18 cellular contexts compared by ENCODE assay signal in the genomic region with DNA sequence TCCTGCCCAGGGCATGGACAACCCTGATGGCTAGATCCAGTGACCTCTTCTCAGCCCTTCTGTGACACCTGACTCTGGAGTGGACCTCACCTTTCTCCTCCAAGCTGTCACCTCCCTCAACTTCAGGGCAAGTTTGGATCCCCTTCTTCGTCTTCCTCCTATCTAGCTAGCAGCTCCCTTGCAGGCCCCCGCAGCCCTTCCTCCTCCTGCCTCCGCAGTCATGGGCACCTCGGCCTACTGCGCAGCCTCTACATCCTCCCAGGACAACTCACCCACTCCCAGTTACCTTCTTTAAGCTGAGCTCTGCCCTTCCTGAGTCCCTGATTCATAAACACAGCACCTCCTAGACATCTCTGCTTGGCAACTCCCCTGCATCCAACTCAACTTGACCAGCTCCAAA.
DNase-seq lines count a peak whose midpoint lies in the region; ATAC-seq, FAIRE-seq and TF ChIP-seq lines count a peak whose summit lies in the region.
"Had no signal": no experiment of that assay in that cellular context is flagged by ENCODE, and none has a peak within 500 bp of the region (broad histone marks: within the 10 kb centered on the region; RNA-seq: fewer than 3 reads in every experiment).

No MANE protein-coding gene starts in this region.

- H2BK15ac ChIP-seq in IMR-90 (ENCODE audit: low read depth, low read length): no peak overlapping the region

- CTCF ChIA-PET in IMR-90 (lab: Yijun Ruan, JAX): interaction anchor here (0.7 to 1.1 kb wide), 2 partner anchors 15 to 18 kb away, joined by 3 to 4 read pairs; no protein-coding TSS in a partner anchor

- H2AK5ac ChIP-seq in IMR-90 (ENCODE audit: low read depth, low read length): no peak overlapping the region

- no peaks in the 10 kb centered on the region; the same call in none of the 2 replicates for H4K20me1 ChIP-seq in IMR-90 (ENCODE audit: insufficient read depth, low read length)

- no peak overlapping the region for H3K23ac ChIP-seq in IMR-90 (ENCODE audit: low read depth, low read length)

- H4K8ac ChIP-seq in IMR-90 (ENCODE audit: low read depth in 2 of 2, low read length in 2 of 2): no peak overlapping the region

- H3K9me3 Mint-ChIP-seq in activated T-helper 17 cell treated with anti-CD3 and anti-CD28 coated beads, Interleukin-2, amount 50 U/mL, for 72 hours: peaks cover 7% of the 10 kb centered on the region
- H3K9me3 Mint-ChIP-seq in nephron: peaks cover 2% of the 10 kb centered on the region

- no peak overlapping the region for H3K18ac ChIP-seq in IMR-90 (ENCODE audit: low read depth, low read length)

- no peaks in the 10 kb centered on the region for H3K27me3 Mint-ChIP-seq in activated T-helper 17 cell treated with anti-CD3 and anti-CD28 coated beads, Interleukin-2, amount 50 U/mL, for 72 hours
- H3K27me3 Mint-ChIP-seq in nephron (ENCODE audit: low read depth): peaks cover 65% of the 10 kb centered on the region

- H2AFZ ChIP-seq in IMR-90 (replicated peaks; ENCODE audit: low read length, poor library complexity): peak overlapping the region; percentile 23

- H3K27ac ChIP-seq in IMR-90 (ENCODE audit: insufficient read depth, low read length) (no peak overlapping the region), esophagus squamous epithelium (no peak overlapping the region)

- H3K14ac ChIP-seq in IMR-90 (replicated peaks; ENCODE audit: low read depth, low read length): no peak overlapping the region

- H3K36me3 ChIP-seq in IMR-90 (ENCODE audit: control insufficient read depth, insufficient read depth, low read length): no peaks in the 10 kb centered on the region
- H3K36me3 ChIP-seq in esophagus squamous epithelium: no peaks in the 10 kb centered on the region

- H4K91ac ChIP-seq in IMR-90 (ENCODE audit: insufficient read depth, low read depth, low read length): no peak overlapping the region

- H3K9me3 ChIP-seq in IMR-90 (ENCODE audit: control insufficient read depth, insufficient read depth, low read length) (no peaks in the 10 kb centered on the region), esophagus squamous epithelium (no peaks in the 10 kb centered on the region)

- H3K4me1 ChIP-seq in IMR-90 (ENCODE audit: control insufficient read depth, insufficient read depth, low read length) (no peaks in the 10 kb centered on the region), esophagus squamous epithelium (peaks cover 0 to 16% (median 5%) of the 10 kb centered on the region in 3 donors)

- H3K4me1 Mint-ChIP-seq in activated T-helper 17 cell treated with anti-CD3 and anti-CD28 coated beads, Interleukin-2, amount 50 U/mL, for 72 hours: peaks cover 44% of the 10 kb centered on the region
- peaks cover 8% of the 10 kb centered on the region for H3K4me1 Mint-ChIP-seq in nephron

- H3K9me1 ChIP-seq in IMR-90 (ENCODE audit: insufficient read depth, low read length): peaks cover 4% of the 10 kb centered on the region

- H3K4me3 ChIP-seq in IMR-90 (ENCODE audit: insufficient read depth, low read depth, low read length) (no peak overlapping the region), esophagus squamous epithelium (no peak overlapping the region)

- TF ChIP-seq POLR2A in IMR-90 (IDR thresholded peaks at IDR 0.05; ENCODE audit: low read depth, low read length) (no peak), esophagus squamous epithelium (IDR thresholded peaks at IDR 0.05) (no peak)

- no peak for TF ChIP-seq RAD21 in IMR-90 (IDR thresholded peaks at IDR 0.05; ENCODE audit: low read length)

- no TSS peak for BruUV-seq in IMR-90 (replicated peaks; lab: Mats Ljungman, UMichigan)

- H3K4me3 Mint-ChIP-seq in activated T-helper 17 cell treated with anti-CD3 and anti-CD28 coated beads, Interleukin-2, amount 50 U/mL, for 72 hours: peak overlapping the region; percentile 79
- peak overlapping the region; percentile 45 to 78 (median 58) for H3K4me3 Mint-ChIP-seq in nephron

- intact Hi-C loops in IMR-90 (cut with micrococcal nuclease): no loop called here
- intact Hi-C loops in esophagus squamous epithelium (cut with DNase I): no loop called here

- no peaks in the 10 kb centered on the region for H3K79me1 ChIP-seq in IMR-90 (ENCODE audit: low read depth in 1 of 2, low read length in 2 of 2)

- dilution Hi-C loops in IMR-90 (cut with HindIII; ENCODE audit: low sequenced_read_pairs, unreplicated experiment): no loop called here

- no peaks in the 10 kb centered on the region for H3K36me3 Mint-ChIP-seq in activated T-helper 17 cell treated with anti-CD3 and anti-CD28 coated beads, Interleukin-2, amount 50 U/mL, for 72 hours (ENCODE audit: low read depth)
- H3K36me3 Mint-ChIP-seq in nephron (ENCODE audit: low read depth): no peaks in the 10 kb centered on the region

- no peak overlapping the region for H3K9ac ChIP-seq in IMR-90 (ENCODE audit: low read depth, low read length)

- no peak overlapping the region for H3K56ac ChIP-seq in IMR-90 (ENCODE audit: extremely low read depth, insufficient read depth, low read length)

- ATAC-seq in IMR-90 (ENCODE audit: low read depth): no peak
- ATAC-seq in activated T-helper 17 cell treated with anti-CD3 and anti-CD28 coated beads, Interleukin-2, amount 50 U/mL, for 72 hours (replicated peaks): no peak
- ATAC-seq in HG03442 (IDR thresholded peaks at IDR 0.05; ENCODE audit: unreplicated experiment): no peak
- ATAC-seq: activated CD4-positive, CD25-positive, alpha-beta regulatory T cell treated with anti-CD3 and anti-CD28 coated beads, Interleukin-2, amount 50 U/mL, for 24 hours; left cardiac atrium had no signal

- H3K4ac ChIP-seq in IMR-90 (ENCODE audit: low read depth, low read length): no peak overlapping the region

- peak overlapping the region; percentile 35 for H3K27ac Mint-ChIP-seq in activated T-helper 17 cell treated with anti-CD3 and anti-CD28 coated beads, Interleukin-2, amount 50 U/mL, for 72 hours
- H3K27ac Mint-ChIP-seq in nephron: no peak overlapping the region

- no peak for FAIRE-seq in GM19239 (lab: Jason Lieb, UNC)
- FAIRE-seq: bronchial epithelial cell, G401.6, RCC 7860 had no signal

- in situ Hi-C loops in IMR-90 (cut with MboI; ENCODE audit: low sequenced_read_pairs): no loop called here

- no peak overlapping the region for H2BK20ac ChIP-seq in IMR-90 (ENCODE audit: low read depth, low read length)

- 81% methylated on average over 5 of the region's 5 CpGs; no CpG with 5 or more reads in 1 of the 2 experiments for WGBS in IMR-90 (ENCODE audit: extremely low coverage in 2 of 2, insufficient read length in 1 of 2), 2 experiments
- WGBS in esophagus squamous epithelium, 2 donors: 89 to 94% methylated on average over 5 of the region's 5 CpGs

- no peak overlapping the region for H2BK120ac ChIP-seq in IMR-90 (ENCODE audit: low read depth, low read length)

- no peak overlapping the region for H2BK5ac ChIP-seq in IMR-90 (ENCODE audit: low read depth, low read length, poor library complexity, severe bottlenecking)

- H2AK9ac ChIP-seq in IMR-90 (replicated peaks; ENCODE audit: low read depth, low read length, poor library complexity): no peak overlapping the region

- TF ChIP-seq CTCF in IMR-90 (conservative IDR thresholded peaks at IDR 0.05; ENCODE audit: low read depth, low read length): no peak
- no peak for TF ChIP-seq CTCF in nephron (IDR thresholded peaks at IDR 0.05; ENCODE audit: unreplicated experiment in 3 of 3)
- no peak for TF ChIP-seq CTCF in esophagus squamous epithelium (IDR thresholded peaks at IDR 0.05)

- H4K5ac ChIP-seq in IMR-90 (ENCODE audit: low read depth, low read length): no peak overlapping the region

- no peak overlapping the region for H3K4me2 ChIP-seq in IMR-90 (ENCODE audit: low read depth, low read length)

- DNase-seq in DMS53 (lab: John Stamatoyannopoulos, UW) (peak; percentile 46), DMS53 treated with DMSO at 0.1 percent for 48 hours (lab: John Stamatoyannopoulos, UW; ENCODE audit: unreplicated experiment) (no peak), IMR-90 (no peak), GM19239 (ENCODE audit: insufficient read length, low spot score) (no peak), esophagus squamous epithelium (lab: John Stamatoyannopoulos, UW) (no peak)
- DNase-seq: activated effector memory CD4-positive, alpha-beta T cell treated with Interleukin-2 at 50 U/mL for 16 hours; hypothalamus; left cardiac atrium; NCI-H1930; NCI-H526; SW 1271 had no signal

- H3K27me3 ChIP-seq in IMR-90 (ENCODE audit: control insufficient read depth, insufficient read depth, low read length) (peaks cover 29% of the 10 kb centered on the region), esophagus squamous epithelium (peaks cover 0 to 31% (median 0%) of the 10 kb centered on the region in 4 donors)

- POLR2A ChIA-PET in IMR-90 (lab: Charles Lee; ENCODE audit: unreplicated experiment): no interaction called here

TF ChIP-seq in IMR-90, 13 proteins besides CTCF, POLR2A, EP300 and RAD21 (continues in another document):
- TF ChIP-seq MAZ (IDR thresholded peaks at IDR 0.05; ENCODE audit: borderline replicate concordance, low read depth, low read length) (no peak), CEBPB (IDR thresholded peaks at IDR 0.05; ENCODE audit: low read depth, low read length) (no peak), MXI1 (IDR thresholded peaks at IDR 0.05; ENCODE audit: borderline replicate concordance, low read depth, low read length) (no peak), RFX5 (IDR thresholded peaks at IDR 0.05; ENCODE audit: low read depth, low read length) (no peak), ELK1 (IDR thresholded peaks at IDR 0.05; ENCODE audit: borderline replicate concordance, low read depth, low read length) (no peak), MAFK (IDR thresholded peaks at IDR 0.05; ENCODE audit: low read depth, low read length) (no peak), SMC3 (IDR thresholded peaks at IDR 0.05; ENCODE audit: low read depth, low read length) (no peak), BHLHE40 (IDR thresholded peaks at IDR 0.05; ENCODE audit: low read depth, low read length) (no peak), FOS (IDR thresholded peaks at IDR 0.05; ENCODE audit: low read depth, low read length) (no peak), NFE2L2 (IDR thresholded peaks at IDR 0.05; ENCODE audit: low read depth, low read length) (no peak), CHD1 (IDR thresholded peaks at IDR 0.05; ENCODE audit: low read depth, low read length) (no peak), RCOR1 (IDR thresholded peaks at IDR 0.05; ENCODE audit: insufficient replicate concordance, low read length) (no peak)
